ENCODE assay signal across 1 cellular context in the genomic region with DNA sequence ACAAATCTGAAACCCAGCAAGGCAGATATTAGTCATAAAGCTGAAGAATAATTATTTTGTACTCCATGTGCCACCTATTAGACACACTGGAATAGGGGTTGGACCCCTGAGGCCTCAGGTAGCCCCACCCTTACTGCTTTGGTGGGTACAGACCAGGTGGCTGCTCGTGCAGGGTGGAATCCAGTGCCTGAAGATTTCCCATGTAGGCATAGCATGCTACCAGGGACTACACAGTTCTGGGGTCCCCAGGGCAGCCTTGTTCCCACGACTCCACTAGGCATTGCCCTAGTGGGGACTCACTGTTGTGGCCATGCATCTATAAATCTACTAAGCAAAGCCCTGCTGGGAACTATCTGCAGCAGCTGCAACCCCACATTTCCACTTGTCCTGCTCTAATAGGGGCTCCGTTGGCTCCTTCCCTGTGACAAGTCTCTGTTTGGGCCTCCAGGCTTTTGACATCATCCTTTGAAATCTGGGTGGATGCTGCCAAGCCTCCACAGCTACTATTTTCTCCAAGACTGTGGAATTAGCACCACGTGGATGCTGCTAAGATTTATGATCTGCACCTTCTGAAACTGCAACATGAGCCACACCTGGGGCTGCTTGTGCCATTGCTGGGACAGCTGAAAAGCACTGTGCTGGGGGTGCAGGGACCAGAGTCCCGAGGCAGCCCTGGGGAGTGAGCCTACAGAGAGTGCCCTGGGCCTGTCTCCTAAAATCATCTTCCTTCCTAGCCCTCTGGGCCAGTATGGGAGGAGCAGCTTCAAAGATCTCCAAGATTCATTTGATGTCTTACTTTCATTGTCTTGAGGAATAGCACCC.
TF ChIP-seq lines count a peak whose summit lies in the region.

No MANE protein-coding gene starts in this region.

TF ChIP-seq in HepG2, 621 proteins besides CTCF, POLR2A, EP300 and RAD21 (continued from another document):
- TF ChIP-seq ARID5B (CRISPR knock-in tag; IDR thresholded peaks at IDR 0.05) (no peak), ADNP (CRISPR knock-in tag; IDR thresholded peaks at IDR 0.05) (no peak), ZNF670 (CRISPR knock-in tag; IDR thresholded peaks at IDR 0.05; ENCODE audit: borderline replicate concordance) (no peak), CEBPG (CRISPR knock-in tag; IDR thresholded peaks at IDR 0.05) (no peak), FOSL1 (CRISPR knock-in tag; IDR thresholded peaks at IDR 0.05; ENCODE audit: borderline replicate concordance) (no peak), HOXA9 (CRISPR knock-in tag; IDR thresholded peaks at IDR 0.05; ENCODE audit: borderline replicate concordance) (no peak), JUN (CRISPR knock-in tag; IDR thresholded peaks at IDR 0.05) (no peak), YY1 (IDR thresholded peaks at IDR 0.05; ENCODE audit: insufficient read depth, insufficient replicate concordance, low read depth, low read length) (no peak), ZBTB7A (CRISPR knock-in tag; IDR thresholded peaks at IDR 0.05) (no peak), ZNF574 (CRISPR knock-in tag; IDR thresholded peaks at IDR 0.05) (no peak), XRCC5 (optimal IDR thresholded peaks at IDR 0.05; ENCODE audit: low read length) (no peak)
- TF ChIP-seq, protein P1, sequence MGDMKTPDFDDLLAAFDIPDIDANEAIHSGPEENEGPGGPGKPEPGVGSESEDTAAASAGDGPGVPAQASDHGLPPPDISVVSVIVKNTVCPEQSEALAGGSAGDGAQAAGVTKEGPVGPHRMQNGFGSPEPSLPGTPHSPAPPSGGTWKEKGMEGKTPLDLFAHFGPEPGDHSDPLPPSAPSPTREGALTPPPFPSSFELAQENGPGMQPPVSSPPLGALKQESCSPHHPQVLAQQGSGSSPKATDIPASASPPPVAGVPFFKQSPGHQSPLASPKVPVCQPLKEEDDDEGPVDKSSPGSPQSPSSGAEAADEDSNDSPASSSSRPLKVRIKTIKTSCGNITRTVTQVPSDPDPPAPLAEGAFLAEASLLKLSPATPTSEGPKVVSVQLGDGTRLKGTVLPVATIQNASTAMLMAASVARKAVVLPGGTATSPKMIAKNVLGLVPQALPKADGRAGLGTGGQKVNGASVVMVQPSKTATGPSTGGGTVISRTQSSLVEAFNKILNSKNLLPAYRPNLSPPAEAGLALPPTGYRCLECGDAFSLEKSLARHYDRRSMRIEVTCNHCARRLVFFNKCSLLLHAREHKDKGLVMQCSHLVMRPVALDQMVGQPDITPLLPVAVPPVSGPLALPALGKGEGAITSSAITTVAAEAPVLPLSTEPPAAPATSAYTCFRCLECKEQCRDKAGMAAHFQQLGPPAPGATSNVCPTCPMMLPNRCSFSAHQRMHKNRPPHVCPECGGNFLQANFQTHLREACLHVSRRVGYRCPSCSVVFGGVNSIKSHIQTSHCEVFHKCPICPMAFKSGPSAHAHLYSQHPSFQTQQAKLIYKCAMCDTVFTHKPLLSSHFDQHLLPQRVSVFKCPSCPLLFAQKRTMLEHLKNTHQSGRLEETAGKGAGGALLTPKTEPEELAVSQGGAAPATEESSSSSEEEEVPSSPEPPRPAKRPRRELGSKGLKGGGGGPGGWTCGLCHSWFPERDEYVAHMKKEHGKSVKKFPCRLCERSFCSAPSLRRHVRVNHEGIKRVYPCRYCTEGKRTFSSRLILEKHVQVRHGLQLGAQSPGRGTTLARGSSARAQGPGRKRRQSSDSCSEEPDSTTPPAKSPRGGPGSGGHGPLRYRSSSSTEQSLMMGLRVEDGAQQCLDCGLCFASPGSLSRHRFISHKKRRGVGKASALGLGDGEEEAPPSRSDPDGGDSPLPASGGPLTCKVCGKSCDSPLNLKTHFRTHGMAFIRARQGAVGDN (CRISPR knock-in tag; IDR thresholded peaks at IDR 0.05): no peak
